In genomic region chr4:117893207-117893606, GRCh38 we compare ENCODE assay signal across 20 cellular contexts.
"Had no signal": no experiment of that assay in that cellular context is flagged by ENCODE, and none has a peak within 500 bp of the region (broad histone marks: within the 10 kb centered on the region; RNA-seq: fewer than 3 reads in every experiment).

No MANE protein-coding gene starts in this region.

- H3K4me1 ChIP-seq: adrenal gland, esophagus squamous epithelium, heart left ventricle, right atrium auricular region, uterus had no signal

- H3K4me3 ChIP-seq: adrenal gland, esophagus squamous epithelium, heart left ventricle, right atrium auricular region, skin epidermis, tibial nerve, uterus had no signal

- H3K4me3 Mint-ChIP-seq: activated CD4-positive, alpha-beta memory T cell treated with anti-CD3 and anti-CD28 coated beads, Interleukin-2, amount 10 ng/mL, durations not matched to agents 7 days and 5 days; activated naive CD4-positive, alpha-beta T cell treated with anti-CD3 and anti-CD28 coated beads, Interleukin-2, amount 50 U/mL, for 24 hours; activated T-cell treated with anti-CD3 and anti-CD28 coated beads, Interleukin-2, amount 50 U/mL, for 4 hours; memory B cell; naive thymus-derived CD8-positive, alpha-beta T cell; WTC11 had no signal

- ATAC-seq: activated T-cell treated with anti-CD3 and anti-CD28 coated beads, Interleukin-2, amount 50 U/mL, for 4 hours; heart left ventricle; left lobe of liver; naive thymus-derived CD8-positive, alpha-beta T cell; WTC11 had no signal

- H3K27ac ChIP-seq: adrenal gland, esophagus squamous epithelium, heart left ventricle, right atrium auricular region, skin epidermis, tibial nerve, uterus had no signal

- H3K27me3 Mint-ChIP-seq: activated CD4-positive, alpha-beta memory T cell treated with anti-CD3 and anti-CD28 coated beads, Interleukin-2, amount 10 ng/mL, durations not matched to agents 7 days and 5 days; activated naive CD4-positive, alpha-beta T cell treated with anti-CD3 and anti-CD28 coated beads, Interleukin-2, amount 50 U/mL, for 24 hours; memory B cell had no signal

- H3K36me3 ChIP-seq: adrenal gland, esophagus squamous epithelium, heart left ventricle, right atrium auricular region, tibial nerve, uterus had no signal

- H3K9me3 Mint-ChIP-seq: activated CD4-positive, alpha-beta memory T cell treated with anti-CD3 and anti-CD28 coated beads, Interleukin-2, amount 10 ng/mL, durations not matched to agents 7 days and 5 days; WTC11 had no signal

- H3K4me1 Mint-ChIP-seq: activated CD4-positive, alpha-beta memory T cell treated with anti-CD3 and anti-CD28 coated beads, Interleukin-2, amount 10 ng/mL, durations not matched to agents 7 days and 5 days; activated naive CD4-positive, alpha-beta T cell treated with anti-CD3 and anti-CD28 coated beads, Interleukin-2, amount 50 U/mL, for 24 hours; memory B cell; naive thymus-derived CD8-positive, alpha-beta T cell had no signal

- H3K27me3 ChIP-seq: adrenal gland, esophagus squamous epithelium, heart left ventricle, right atrium auricular region, tibial nerve, uterus had no signal

- DNase-seq: activated CD4-positive, alpha-beta memory T cell treated with anti-CD3 and anti-CD28 coated beads, Interleukin-2, amount 10 ng/mL, durations not matched to agents 7 days and 5 days; activated CD4-positive, alpha-beta T cell treated with anti-CD3 and anti-CD28 coated beads for 4 hours; activated effector memory CD4-positive, alpha-beta T cell treated with Interleukin-2 at 50 U/mL for 16 hours; activated T-cell treated with anti-CD3 and anti-CD28 coated beads, Interleukin-2, amount 50 U/mL, for 4 hours; adrenal gland; esophagus squamous epithelium; heart left ventricle; naive thymus-derived CD8-positive, alpha-beta T cell; posterior cingulate gyrus; stimulated activated CD4-positive, alpha-beta T cell treated with anti-CD3 and anti-CD28 coated beads, Interleukin-15, amount 100 ng/mL, for 24 hours; stimulated activated CD4-positive, alpha-beta T cell treated with anti-CD3 and anti-CD28 coated beads, Interleukin-4, amount 100 ng/mL, for 1 hour; stimulated activated naive CD4-positive, alpha-beta T cell; uterus had no signal

- H3K27ac Mint-ChIP-seq: activated CD4-positive, alpha-beta memory T cell treated with anti-CD3 and anti-CD28 coated beads, Interleukin-2, amount 10 ng/mL, durations not matched to agents 7 days and 5 days; activated naive CD4-positive, alpha-beta T cell treated with anti-CD3 and anti-CD28 coated beads, Interleukin-2, amount 50 U/mL, for 24 hours; memory B cell; naive thymus-derived CD8-positive, alpha-beta T cell; WTC11 had no signal

- H3K36me3 Mint-ChIP-seq: activated naive CD4-positive, alpha-beta T cell treated with anti-CD3 and anti-CD28 coated beads, Interleukin-2, amount 50 U/mL, for 24 hours; memory B cell; naive thymus-derived CD8-positive, alpha-beta T cell; WTC11 had no signal

- H3K9me3 ChIP-seq: adrenal gland, esophagus squamous epithelium, heart left ventricle, right atrium auricular region, tibial nerve, uterus had no signal
